ENCODE assay signal across 16 cellular contexts in the genomic region with DNA sequence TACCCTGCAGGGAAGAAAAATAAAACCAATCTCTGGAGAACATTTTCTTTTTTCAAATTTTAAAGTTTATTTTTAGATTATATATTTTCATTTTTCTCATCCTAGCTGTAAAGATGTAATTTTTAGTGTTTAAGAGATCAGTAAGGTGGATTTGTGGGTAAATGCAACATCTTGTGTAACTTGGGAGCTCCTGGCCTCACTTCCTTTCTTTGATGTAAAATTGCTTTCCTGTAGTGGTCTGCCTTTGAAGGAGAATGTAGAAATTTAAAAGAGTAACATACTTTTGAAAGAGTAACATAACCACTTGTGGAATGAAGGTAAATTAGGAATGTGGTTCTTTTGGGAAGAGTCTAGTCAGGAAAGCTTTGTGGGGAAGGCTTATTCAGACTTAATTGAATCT.
DNase-seq lines count a peak whose midpoint lies in the region; ATAC-seq, FAIRE-seq and TF ChIP-seq lines count a peak whose summit lies in the region.
"Had no signal": no experiment of that assay in that cellular context is flagged by ENCODE, and none has a peak within 500 bp of the region (broad histone marks: within the 10 kb centered on the region; RNA-seq: fewer than 3 reads in every experiment).

No MANE protein-coding gene starts in this region.

- no peaks in the 10 kb centered on the region for H3K9me3 Mint-ChIP-seq in activated CD8-positive, alpha-beta T cell treated with anti-CD3 and anti-CD28 coated beads, Interleukin-2, amount 10 ng/mL, durations not matched to agents 7 days and 5 days (ENCODE audit: insufficient read depth)
- no peaks in the 10 kb centered on the region for H3K9me3 Mint-ChIP-seq in activated CD8-positive, alpha-beta T cell treated with anti-CD3 and anti-CD28 coated beads for 36 hours
- H3K9me3 Mint-ChIP-seq in WTC11 (no peaks in the 10 kb centered on the region), mesothelial cell of epicardium (peaks cover 10% of the 10 kb centered on the region)
- H3K9me3 Mint-ChIP-seq in CD4-positive, alpha-beta T cell: no peaks in the 10 kb centered on the region

- no peaks in the 10 kb centered on the region for H3K27me3 ChIP-seq in CD4-positive, alpha-beta T cell (ENCODE audit: control insufficient read depth, insufficient read depth, low read length)
- H3K27me3 ChIP-seq: BLaER1 had no signal

- DNase-seq in activated CD8-positive, alpha-beta T cell treated with anti-CD3 and anti-CD28 coated beads, Interleukin-2, amount 10 ng/mL, durations not matched to agents 7 days and 5 days: no peak
- DNase-seq in activated CD8-positive, alpha-beta T cell treated with anti-CD3 and anti-CD28 coated beads for 36 hours: no peak
- no peak for DNase-seq in GM19239 (ENCODE audit: insufficient read length, low spot score)
- no peak for DNase-seq in WTC11 (ENCODE audit: low spot score)
- DNase-seq in mesothelial cell of epicardium (ENCODE audit: low spot score in 2 of 2, unreplicated experiment in 2 of 2): no peak
- DNase-seq in CD4-positive, alpha-beta T cell: no peak
- DNase-seq in mesenteric fat pad (ENCODE audit: low spot score): no peak
- DNase-seq in SK-N-DZ (ENCODE audit: low spot score): no peak
- DNase-seq: Calu3, DMS 273 treated with DMSO at 0.1 percent for 48 hours had no signal

- CTCF ChIA-PET in activated CD8-positive, alpha-beta T cell treated with anti-CD3 and anti-CD28 coated beads, Interleukin-2, amount 10 ng/mL, durations not matched to agents 7 days and 5 days (lab: Charles Lee): interaction anchor here (1.2 kb wide), 1 partner anchor 66 kb away, joined by 3 read pairs; no protein-coding TSS in a partner anchor
- CTCF ChIA-PET in activated CD8-positive, alpha-beta T cell treated with anti-CD3 and anti-CD28 coated beads for 36 hours (lab: Charles Lee): interaction anchor here (1.2 kb wide), 1 partner anchor 10 kb away, joined by 3 read pairs; no protein-coding TSS in a partner anchor
- CTCF ChIA-PET in WTC11 (lab: Charles Lee): no interaction called here
- CTCF ChIA-PET in CD4-positive, alpha-beta T cell (lab: Charles Lee): no interaction called here

- no peak overlapping the region for H3K27ac ChIP-seq in CD4-positive, alpha-beta T cell (ENCODE audit: low read depth, low read length)
- H3K27ac ChIP-seq: 22Rv1, BLaER1 had no signal

- POLR2A ChIA-PET in activated CD8-positive, alpha-beta T cell treated with anti-CD3 and anti-CD28 coated beads, Interleukin-2, amount 10 ng/mL, durations not matched to agents 7 days and 5 days (lab: Charles Lee): no interaction called here
- POLR2A ChIA-PET in activated CD8-positive, alpha-beta T cell treated with anti-CD3 and anti-CD28 coated beads for 36 hours (lab: Charles Lee): no interaction called here
- POLR2A ChIA-PET in WTC11 (lab: Charles Lee): no interaction called here
- POLR2A ChIA-PET in CD4-positive, alpha-beta T cell (lab: Charles Lee): no interaction called here

- H3K27me3 Mint-ChIP-seq in activated CD8-positive, alpha-beta T cell treated with anti-CD3 and anti-CD28 coated beads, Interleukin-2, amount 10 ng/mL, durations not matched to agents 7 days and 5 days (ENCODE audit: low read depth): no peaks in the 10 kb centered on the region
- no peaks in the 10 kb centered on the region for H3K27me3 Mint-ChIP-seq in activated CD8-positive, alpha-beta T cell treated with anti-CD3 and anti-CD28 coated beads for 36 hours
- H3K27me3 Mint-ChIP-seq in WTC11 (ENCODE audit: low read depth): peaks cover 3% of the 10 kb centered on the region; the same call in 1 of the 2 replicates
- H3K27me3 Mint-ChIP-seq in mesothelial cell of epicardium (ENCODE audit: low read depth): no peaks in the 10 kb centered on the region
- no peaks in the 10 kb centered on the region for H3K27me3 Mint-ChIP-seq in CD4-positive, alpha-beta T cell

- FAIRE-seq in GM19239 (lab: Jason Lieb, UNC): peak; percentile 23
- FAIRE-seq: GM12878, GM18507, H1 had no signal

- peaks cover 33% of the 10 kb centered on the region for H3K36me3 Mint-ChIP-seq in activated CD8-positive, alpha-beta T cell treated with anti-CD3 and anti-CD28 coated beads, Interleukin-2, amount 10 ng/mL, durations not matched to agents 7 days and 5 days (ENCODE audit: low read depth)
- peaks cover 20% of the 10 kb centered on the region for H3K36me3 Mint-ChIP-seq in activated CD8-positive, alpha-beta T cell treated with anti-CD3 and anti-CD28 coated beads for 36 hours (ENCODE audit: low read depth)
- H3K36me3 Mint-ChIP-seq in WTC11 (peaks cover 9% of the 10 kb centered on the region), mesothelial cell of epicardium (peaks cover 9% of the 10 kb centered on the region)
- peaks cover 25% of the 10 kb centered on the region for H3K36me3 Mint-ChIP-seq in CD4-positive, alpha-beta T cell (ENCODE audit: low read depth)

- intact Hi-C loops in activated CD8-positive, alpha-beta T cell treated with anti-CD3 and anti-CD28 coated beads for 36 hours (cut with micrococcal nuclease): no loop called here
- intact Hi-C loops in CD4-positive, alpha-beta T cell (cut with DNase I, micrococcal nuclease): no loop called here

- H3K27ac Mint-ChIP-seq in activated CD8-positive, alpha-beta T cell treated with anti-CD3 and anti-CD28 coated beads, Interleukin-2, amount 10 ng/mL, durations not matched to agents 7 days and 5 days: peak overlapping the region; percentile 2
- no peak overlapping the region for H3K27ac Mint-ChIP-seq in activated CD8-positive, alpha-beta T cell treated with anti-CD3 and anti-CD28 coated beads for 36 hours
- H3K27ac Mint-ChIP-seq in WTC11 (0 out of 2 replicates have a peak overlapping the region, but pooled peaks have one; percentile 26), mesothelial cell of epicardium (peak overlapping the region; percentile 45)
- no peak overlapping the region for H3K27ac Mint-ChIP-seq in CD4-positive, alpha-beta T cell

- H3K9me3 ChIP-seq in CD4-positive, alpha-beta T cell (ENCODE audit: control insufficient read depth, low read length): no peaks in the 10 kb centered on the region
- H3K9me3 ChIP-seq: BLaER1, HAP-1 had no signal

- peaks cover 13% of the 10 kb centered on the region for H3K4me1 Mint-ChIP-seq in activated CD8-positive, alpha-beta T cell treated with anti-CD3 and anti-CD28 coated beads, Interleukin-2, amount 10 ng/mL, durations not matched to agents 7 days and 5 days (ENCODE audit: low read depth)
- H3K4me1 Mint-ChIP-seq in activated CD8-positive, alpha-beta T cell treated with anti-CD3 and anti-CD28 coated beads for 36 hours (ENCODE audit: low read depth): peaks cover 16% of the 10 kb centered on the region
- peaks cover 26% of the 10 kb centered on the region for H3K4me1 Mint-ChIP-seq in WTC11
- H3K4me1 Mint-ChIP-seq in mesothelial cell of epicardium: peaks cover 38% of the 10 kb centered on the region
- peaks cover 15% of the 10 kb centered on the region for H3K4me1 Mint-ChIP-seq in CD4-positive, alpha-beta T cell (ENCODE audit: low read depth)

- no peak for ATAC-seq in activated CD8-positive, alpha-beta T cell treated with anti-CD3 and anti-CD28 coated beads, Interleukin-2, amount 10 ng/mL, durations not matched to agents 7 days and 5 days
- ATAC-seq in activated CD8-positive, alpha-beta T cell treated with anti-CD3 and anti-CD28 coated beads for 36 hours: no peak
- ATAC-seq in WTC11: no peak
- ATAC-seq in CD4-positive, alpha-beta T cell (ENCODE audit: poor library complexity): no peak
- ATAC-seq: GM12878 had no signal

- TF ChIP-seq CTCF in activated CD8-positive, alpha-beta T cell treated with anti-CD3 and anti-CD28 coated beads for 36 hours (IDR thresholded peaks at IDR 0.05): no peak
- TF ChIP-seq CTCF in WTC11 (IDR thresholded peaks at IDR 0.05) (no peak), mesothelial cell of epicardium (IDR thresholded peaks at IDR 0.05; ENCODE audit: unreplicated experiment) (no peak)
- TF ChIP-seq CTCF in CD4-positive, alpha-beta T cell (IDR thresholded peaks at IDR 0.05): no peak

- no peak overlapping the region for H3K4me3 Mint-ChIP-seq in activated CD8-positive, alpha-beta T cell treated with anti-CD3 and anti-CD28 coated beads, Interleukin-2, amount 10 ng/mL, durations not matched to agents 7 days and 5 days
- H3K4me3 Mint-ChIP-seq in activated CD8-positive, alpha-beta T cell treated with anti-CD3 and anti-CD28 coated beads for 36 hours: no peak overlapping the region
- no peak overlapping the region for H3K4me3 Mint-ChIP-seq in WTC11
- no peak overlapping the region for H3K4me3 Mint-ChIP-seq in mesothelial cell of epicardium
- no peak overlapping the region for H3K4me3 Mint-ChIP-seq in CD4-positive, alpha-beta T cell

TF ChIP-seq in WTC11, 78 proteins besides CTCF, POLR2A, EP300 and RAD21 (continues in another document):
- TF ChIP-seq SMAD4 (CRISPR knock-in tag; IDR thresholded peaks at IDR 0.05) (no peak), PRDM15 (CRISPR knock-in tag; IDR thresholded peaks at IDR 0.05) (no peak)

Comparison
In these comparisons a context has a peak if more than half of its experiments do, and no peak if none do; other contexts are left out.
1. H3K27ac Mint-ChIP-seq: peak in activated CD8-positive, alpha-beta T cell treated with anti-CD3 and anti-CD28 coated beads, Interleukin-2, amount 10 ng/mL, durations not matched to agents 7 days and 5 days (single experiment), WTC11 (single experiment) and mesothelial cell of epicardium (single experiment); none in activated CD8-positive, alpha-beta T cell treated with anti-CD3 and anti-CD28 coated beads for 36 hours (single experiment) and CD4-positive, alpha-beta T cell (single experiment).
2. CTCF ChIA-PET loops: an anchor here in activated CD8-positive, alpha-beta T cell treated with anti-CD3 and anti-CD28 coated beads, Interleukin-2, amount 10 ng/mL, durations not matched to agents 7 days and 5 days (1.2 kb wide) and activated CD8-positive, alpha-beta T cell treated with anti-CD3 and anti-CD28 coated beads for 36 hours (1.2 kb wide); none called in WTC11 and CD4-positive, alpha-beta T cell.